Comparison of ENCODE assay signal across 7 cellular contexts in genomic region chr4:173257732-173258717, GRCh38.
DNase-seq lines count a peak whose midpoint lies in the region; ATAC-seq and TF ChIP-seq lines count a peak whose summit lies in the region.

No MANE protein-coding gene starts in this region.

- in situ Hi-C loops in gastrocnemius medialis (cut with MboI; ENCODE audit: low sequenced_read_pairs in 4 of 4), result loop anchor here (5.0 to 10.0 kb wide), 4 partner anchors 231 to 253 kb away; no protein-coding TSS in a partner anchor

- intact Hi-C loops in adrenal gland (cut with DNase I) (loop anchor here (5.0 kb wide), 2 partner anchors 236 to 246 kb away; no protein-coding TSS in a partner anchor), left ventricle myocardium superior (cut with micrococcal nuclease) (loop anchor here (5.0 kb wide), 2 partner anchors 231 to 246 kb away; no protein-coding TSS in a partner anchor), gastrocnemius medialis (cut with DNase I; ENCODE audit: low total_unique reads) (loop anchor here (1.0 to 5.0 kb wide), 3 partner anchors 91 to 245 kb away; partner anchors contain the start of gene GALNT7)

- 24 to 44% (median 38%) methylated on average over 4 of the region's 4 CpGs for WGBS in adrenal gland, 4 donors

- H3K36me3 ChIP-seq in GM23338 (ENCODE audit: insufficient read depth) (no peaks in the 10 kb centered on the region), SU-DHL-6 (ENCODE audit: low read length) (no peaks in the 10 kb centered on the region), adrenal gland (replicated peaks in 1 of 2) (no peaks in the 10 kb centered on the region), gastrocnemius medialis (no peaks in the 10 kb centered on the region)

- H3K4me1 ChIP-seq in GM23338 (ENCODE audit: insufficient read depth) (peaks cover 33% of the 10 kb centered on the region), adrenal gland (replicated peaks in 1 of 2) (no peaks in the 10 kb centered on the region), gastrocnemius medialis (peaks cover 0 to 1% of the 10 kb centered on the region in 2 donors)

- H3K79me2 ChIP-seq in GM23338 (replicated peaks; ENCODE audit: insufficient read depth) (peaks cover 89% of the 10 kb centered on the region), SU-DHL-6 (ENCODE audit: insufficient read depth, low read length) (no peaks in the 10 kb centered on the region)

- H2AFZ ChIP-seq in GM23338 (no peak overlapping the region), SU-DHL-6 (ENCODE audit: low read depth, low read length, severe bottlenecking) (no peak overlapping the region)

- H3K4me3 Mint-ChIP-seq in GM23338, result no peak overlapping the region

- H4K20me1 ChIP-seq in GM23338 (replicated peaks; ENCODE audit: insufficient read depth) (no peaks in the 10 kb centered on the region; the same call in 1 of the 2 replicates), SU-DHL-6 (ENCODE audit: low read depth, low read length) (0 out of 2 replicates have a peak, but pooled peaks cover 2% of the 10 kb centered on the region)

- no peak overlapping the region for H3K9ac ChIP-seq in SU-DHL-6 (ENCODE audit: low read length)

- peaks cover 41% of the 10 kb centered on the region for H3K4me1 Mint-ChIP-seq in GM23338

- H3K27me3 ChIP-seq in GM23338 (ENCODE audit: insufficient read depth) (no peaks in the 10 kb centered on the region), SU-DHL-6 (ENCODE audit: low read length) (no peaks in the 10 kb centered on the region), adrenal gland (no peaks in the 10 kb centered on the region), gastrocnemius medialis (peaks cover 0 to 2% (median 0%) of the 10 kb centered on the region in 3 donors)

- peaks cover 5% of the 10 kb centered on the region; the same call in 2 of the 3 replicates for H3K36me3 Mint-ChIP-seq in GM23338 (ENCODE audit: low read depth)

- H3K9me3 Mint-ChIP-seq in GM23338, result no peaks in the 10 kb centered on the region

- 0 out of 2 replicates have a peak overlapping the region, but pooled peaks have one; percentile 34 for H3K27ac Mint-ChIP-seq in GM23338

- H3K4me3 ChIP-seq in GM12864 (ENCODE audit: low read depth, low read length) (no peak overlapping the region), GM23338 (no peak overlapping the region), LNCaP clone FGC (ENCODE audit: low read depth, low read length) (no peak overlapping the region), SU-DHL-6 (ENCODE audit: insufficient read depth, low read length, poor library complexity, severe bottlenecking) (no peak overlapping the region), adrenal gland (no peak overlapping the region), gastrocnemius medialis (no peak overlapping the region)

- peak; percentile 78 for TF ChIP-seq CTCF in GM12864 (IDR thresholded peaks at IDR 0.05; ENCODE audit: low read depth, low read length, missing control alignments)
- peak; percentile 92 to 97 for TF ChIP-seq CTCF in GM23338 (conservative IDR thresholded peaks at IDR 0.05; ENCODE audit: low read depth in 2 of 2)
- peak; percentile 93 for TF ChIP-seq CTCF in LNCaP clone FGC (IDR thresholded peaks at IDR 0.05; ENCODE audit: control insufficient read depth, extremely low read depth, insufficient read depth)
- peak; percentile 61 for TF ChIP-seq CTCF in SU-DHL-6 (IDR thresholded peaks at IDR 0.05; ENCODE audit: insufficient read depth, low read length, poor library complexity, severe bottlenecking)
- peak; percentile 55 to 87 (median 74) for TF ChIP-seq CTCF in adrenal gland (IDR thresholded peaks at IDR 0.05)
- TF ChIP-seq CTCF in gastrocnemius medialis (IDR thresholded peaks at IDR 0.05 in 4 of 5, conservative IDR thresholded peaks at IDR 0.05 in 1 of 5), result peak; percentile 42 to 75 (median 65)

- no peaks in the 10 kb centered on the region for H3K9me3 ChIP-seq in SU-DHL-6 (ENCODE audit: insufficient read depth, low read length)
- no peaks in the 10 kb centered on the region for H3K9me3 ChIP-seq in adrenal gland (replicated peaks in 1 of 3)
- no peaks in the 10 kb centered on the region for H3K9me3 ChIP-seq in gastrocnemius medialis

- TF ChIP-seq POLR2A in adrenal gland (IDR thresholded peaks at IDR 0.05) (no peak), gastrocnemius medialis (IDR thresholded peaks at IDR 0.05) (no peak)

- H3K27me3 Mint-ChIP-seq in GM23338 (ENCODE audit: insufficient read depth, low read depth, poor library complexity), result peaks cover 3% of the 10 kb centered on the region

- H3K27ac ChIP-seq in GM23338 (ENCODE audit: low read depth), result no peak overlapping the region
- H3K27ac ChIP-seq in SU-DHL-6 (ENCODE audit: low read depth, low read length), result no peak overlapping the region
- H3K27ac ChIP-seq in adrenal gland, result no peak overlapping the region
- H3K27ac ChIP-seq in gastrocnemius medialis, result no peak overlapping the region

- ATAC-seq in GM23338, result peak; percentile 98
- peak; percentile 92 for ATAC-seq in left ventricle myocardium superior
- peak; percentile 74 to 75 for ATAC-seq in gastrocnemius medialis

- DNase-seq in GM12864 (ENCODE audit: low read depth) (no peak), GM23338 (ENCODE audit: low spot score) (peak; percentile 90), LNCaP clone FGC (ENCODE audit: low read depth) (no peak), adrenal gland (peak; percentile 62 to 86 (median 69)), left ventricle myocardium superior (peak; percentile 62), gastrocnemius medialis (peak; percentile 27 to 30)

- H3F3A ChIP-seq in GM23338 (replicated peaks; ENCODE audit: low read depth), result no peaks in the 10 kb centered on the region
- H3F3A ChIP-seq in SU-DHL-6 (ENCODE audit: insufficient read depth), result no peaks in the 10 kb centered on the region

- H3K9me2 ChIP-seq in GM23338 (ENCODE audit: insufficient read depth) (no peaks in the 10 kb centered on the region), SU-DHL-6 (replicated peaks; ENCODE audit: insufficient read depth, low read length) (no peaks in the 10 kb centered on the region)

- H3K4me2 ChIP-seq in GM23338, result no peak overlapping the region
- no peak overlapping the region for H3K4me2 ChIP-seq in SU-DHL-6 (ENCODE audit: low read depth, low read length, poor library complexity, severe bottlenecking)

TF ChIP-seq in GM23338, 12 proteins besides CTCF, POLR2A, EP300 and RAD21 (continues in another document):
- TF ChIP-seq REST (IDR thresholded peaks at IDR 0.05; ENCODE audit: unreplicated experiment) (no peak), STAT1 (IDR thresholded peaks at IDR 0.05; ENCODE audit: unreplicated experiment) (no peak), POLR2AphosphoS5 (IDR thresholded peaks at IDR 0.05; ENCODE audit: low read depth) (no peak), NANOG (IDR thresholded peaks at IDR 0.05; ENCODE audit: borderline replicate concordance) (no peak), CREB1 (CRISPR knock-in tag; IDR thresholded peaks at IDR 0.05; ENCODE audit: low read depth) (no peak), EZH2 (IDR thresholded peaks at IDR 0.05; ENCODE audit: low read depth, unreplicated experiment) (no peak), ZNF114 (CRISPR knock-in tag; IDR thresholded peaks at IDR 0.05) (no peak), ETS1 (IDR thresholded peaks at IDR 0.05) (no peak), ZNF331 (CRISPR knock-in tag; IDR thresholded peaks at IDR 0.05; ENCODE audit: low read depth) (no peak), EZH2phosphoT487 (IDR thresholded peaks at IDR 0.05; ENCODE audit: unreplicated experiment) (no peak), JUNB (IDR thresholded peaks at IDR 0.05; ENCODE audit: unreplicated experiment) (no peak)

Comparison
In these comparisons a context has a peak if more than half of its experiments do, and no peak if none do; other contexts are left out.
1. DNase-seq: peak in GM23338 (single experiment), adrenal gland (7 of 7), left ventricle myocardium superior (single experiment) and gastrocnemius medialis (2 of 2); none in GM12864 (single experiment) and LNCaP clone FGC (single experiment).
2. Peak in every context shown above with its lines, with median percentiles within 50 percentile points of each other: CTCF ChIP-seq and ATAC-seq.